In the genomic region with DNA sequence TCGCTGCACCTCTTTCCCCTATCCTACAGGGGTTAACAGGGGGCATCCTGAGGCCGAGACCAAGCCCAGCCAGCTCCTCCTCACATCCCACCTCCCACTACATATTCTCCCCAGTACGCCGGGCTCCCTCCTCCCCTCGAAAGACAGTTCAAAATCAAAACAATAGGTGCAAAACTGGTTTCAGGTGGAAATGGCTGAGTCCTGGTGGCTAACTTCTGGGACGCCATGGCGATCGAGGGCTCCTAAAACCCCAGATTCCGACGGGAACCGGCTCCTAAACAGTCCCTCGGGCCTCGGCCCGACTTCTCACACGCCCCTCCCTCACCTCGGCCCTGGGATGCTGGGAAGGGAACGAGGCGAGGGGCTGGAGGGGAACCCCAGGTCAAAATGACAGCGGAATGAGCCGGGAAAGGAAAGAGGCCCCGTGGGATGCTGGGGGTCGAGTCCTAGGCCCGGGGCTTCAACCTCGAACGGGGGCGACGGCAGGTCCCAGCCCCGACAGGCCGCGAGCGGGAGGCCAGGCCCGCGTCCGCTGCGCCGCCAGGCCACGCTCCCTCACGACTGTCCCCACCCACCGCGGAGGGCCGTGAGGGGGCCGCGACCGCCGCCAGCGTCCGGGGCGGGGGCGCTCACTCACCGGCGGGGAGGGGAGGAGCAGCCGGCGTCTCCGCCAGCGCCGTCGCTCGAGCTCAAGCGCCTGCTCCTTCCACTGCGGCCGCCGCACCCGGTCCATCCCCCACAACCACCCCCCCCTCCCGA, we compare ENCODE assay signal across 1 cellular context.
TF ChIP-seq lines count a peak whose summit lies in the region.

No MANE protein-coding gene starts in this region.

TF ChIP-seq in HepG2, 621 proteins besides CTCF, POLR2A, EP300 and RAD21 (continued from another document and continues in another):
- TF ChIP-seq, protein P1, sequence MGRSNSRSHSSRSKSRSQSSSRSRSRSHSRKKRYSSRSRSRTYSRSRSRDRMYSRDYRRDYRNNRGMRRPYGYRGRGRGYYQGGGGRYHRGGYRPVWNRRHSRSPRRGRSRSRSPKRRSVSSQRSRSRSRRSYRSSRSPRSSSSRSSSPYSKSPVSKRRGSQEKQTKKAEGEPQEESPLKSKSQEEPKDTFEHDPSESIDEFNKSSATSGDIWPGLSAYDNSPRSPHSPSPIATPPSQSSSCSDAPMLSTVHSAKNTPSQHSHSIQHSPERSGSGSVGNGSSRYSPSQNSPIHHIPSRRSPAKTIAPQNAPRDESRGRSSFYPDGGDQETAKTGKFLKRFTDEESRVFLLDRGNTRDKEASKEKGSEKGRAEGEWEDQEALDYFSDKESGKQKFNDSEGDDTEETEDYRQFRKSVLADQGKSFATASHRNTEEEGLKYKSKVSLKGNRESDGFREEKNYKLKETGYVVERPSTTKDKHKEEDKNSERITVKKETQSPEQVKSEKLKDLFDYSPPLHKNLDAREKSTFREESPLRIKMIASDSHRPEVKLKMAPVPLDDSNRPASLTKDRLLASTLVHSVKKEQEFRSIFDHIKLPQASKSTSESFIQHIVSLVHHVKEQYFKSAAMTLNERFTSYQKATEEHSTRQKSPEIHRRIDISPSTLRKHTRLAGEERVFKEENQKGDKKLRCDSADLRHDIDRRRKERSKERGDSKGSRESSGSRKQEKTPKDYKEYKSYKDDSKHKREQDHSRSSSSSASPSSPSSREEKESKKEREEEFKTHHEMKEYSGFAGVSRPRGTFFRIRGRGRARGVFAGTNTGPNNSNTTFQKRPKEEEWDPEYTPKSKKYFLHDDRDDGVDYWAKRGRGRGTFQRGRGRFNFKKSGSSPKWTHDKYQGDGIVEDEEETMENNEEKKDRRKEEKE (IDR thresholded peaks at IDR 0.05), result no peak
- TF ChIP-seq, protein P2, sequence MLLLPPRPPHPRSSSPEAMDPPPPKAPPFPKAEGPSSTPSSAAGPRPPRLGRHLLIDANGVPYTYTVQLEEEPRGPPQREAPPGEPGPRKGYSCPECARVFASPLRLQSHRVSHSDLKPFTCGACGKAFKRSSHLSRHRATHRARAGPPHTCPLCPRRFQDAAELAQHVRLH (CRISPR knock-in tag; IDR thresholded peaks at IDR 0.05; ENCODE audit: borderline replicate concordance, low read depth), result no peak
- TF ChIP-seq KAT2B (IDR thresholded peaks at IDR 0.05; ENCODE audit: borderline replicate concordance, low read depth, low read length) (no peak), BRCA1 (CRISPR knock-in tag; IDR thresholded peaks at IDR 0.05) (no peak), ZNF703 (CRISPR knock-in tag; IDR thresholded peaks at IDR 0.05; ENCODE audit: borderline replicate concordance) (no peak), RELA (CRISPR knock-in tag; IDR thresholded peaks at IDR 0.05) (no peak), ZNF891 (CRISPR knock-in tag; IDR thresholded peaks at IDR 0.05) (peak; percentile 91), SAFB2 (CRISPR knock-in tag; IDR thresholded peaks at IDR 0.05; ENCODE audit: borderline replicate concordance, low read depth) (no peak; the same call in 1 of the 2 replicates), ZC3H4 (CRISPR knock-in tag; IDR thresholded peaks at IDR 0.05; ENCODE audit: borderline replicate concordance) (no peak), KMT2B (CRISPR knock-in tag; IDR thresholded peaks at IDR 0.05) (0 out of 2 replicates have a peak, but pooled peaks have one; percentile 37), ZNF776 (CRISPR knock-in tag; IDR thresholded peaks at IDR 0.05) (peak; percentile 70; the same call in 1 of the 2 replicates), SALL1 (CRISPR knock-in tag; IDR thresholded peaks at IDR 0.05) (peak; percentile 23; the same call in 1 of the 2 replicates), ZNF354B (CRISPR knock-in tag; IDR thresholded peaks at IDR 0.05) (no peak), ZNF441 (CRISPR knock-in tag; IDR thresholded peaks at IDR 0.05; ENCODE audit: borderline replicate concordance) (no peak), ZNF768 (CRISPR knock-in tag; IDR thresholded peaks at IDR 0.05) (peak; percentile 45; the same call in 1 of the 2 replicates), SMARCE1 (IDR thresholded peaks at IDR 0.05; ENCODE audit: borderline replicate concordance) (no peak), RFXAP (CRISPR knock-in tag; IDR thresholded peaks at IDR 0.05; ENCODE audit: borderline replicate concordance) (no peak), ZNF329 (CRISPR knock-in tag; IDR thresholded peaks at IDR 0.05; ENCODE audit: low read depth) (0 out of 2 replicates have a peak, but pooled peaks have one; percentile 32), ZNF605 (CRISPR knock-in tag; IDR thresholded peaks at IDR 0.05) (peak; percentile 17; the same call in 1 of the 2 replicates), U2AF1 (optimal IDR thresholded peaks at IDR 0.05; ENCODE audit: low read depth, low read length) (peak; percentile 73), RBM39 (IDR thresholded peaks at IDR 0.05; ENCODE audit: low read depth, low read length, poor library complexity, severe bottlenecking) (no peak), ZNF180 (CRISPR knock-in tag; IDR thresholded peaks at IDR 0.05; ENCODE audit: borderline replicate concordance, low read depth) (no peak), ESRRA (CRISPR knock-in tag; IDR thresholded peaks at IDR 0.05; ENCODE audit: low read depth) (peak; percentile 56; the same call in 1 of the 2 replicates), ZNF33B (CRISPR knock-in tag; IDR thresholded peaks at IDR 0.05) (0 out of 2 replicates have a peak, but pooled peaks have one; percentile 31), JUND (CRISPR knock-in tag; IDR thresholded peaks at IDR 0.05) (no peak), SNRNP70 (IDR thresholded peaks at IDR 0.05; ENCODE audit: low read depth, low read length) (no peak), ZNF749 (CRISPR knock-in tag; IDR thresholded peaks at IDR 0.05; ENCODE audit: borderline replicate concordance) (peak; percentile 66; the same call in 1 of the 2 replicates), TARDBP (CRISPR knock-in tag; IDR thresholded peaks at IDR 0.05) (no peak)
- TF ChIP-seq, protein P3, sequence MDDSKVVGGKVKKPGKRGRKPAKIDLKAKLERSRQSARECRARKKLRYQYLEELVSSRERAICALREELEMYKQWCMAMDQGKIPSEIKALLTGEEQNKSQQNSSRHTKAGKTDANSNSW (CRISPR knock-in tag; IDR thresholded peaks at IDR 0.05; ENCODE audit: borderline replicate concordance), result no peak
- TF ChIP-seq, protein P4, sequence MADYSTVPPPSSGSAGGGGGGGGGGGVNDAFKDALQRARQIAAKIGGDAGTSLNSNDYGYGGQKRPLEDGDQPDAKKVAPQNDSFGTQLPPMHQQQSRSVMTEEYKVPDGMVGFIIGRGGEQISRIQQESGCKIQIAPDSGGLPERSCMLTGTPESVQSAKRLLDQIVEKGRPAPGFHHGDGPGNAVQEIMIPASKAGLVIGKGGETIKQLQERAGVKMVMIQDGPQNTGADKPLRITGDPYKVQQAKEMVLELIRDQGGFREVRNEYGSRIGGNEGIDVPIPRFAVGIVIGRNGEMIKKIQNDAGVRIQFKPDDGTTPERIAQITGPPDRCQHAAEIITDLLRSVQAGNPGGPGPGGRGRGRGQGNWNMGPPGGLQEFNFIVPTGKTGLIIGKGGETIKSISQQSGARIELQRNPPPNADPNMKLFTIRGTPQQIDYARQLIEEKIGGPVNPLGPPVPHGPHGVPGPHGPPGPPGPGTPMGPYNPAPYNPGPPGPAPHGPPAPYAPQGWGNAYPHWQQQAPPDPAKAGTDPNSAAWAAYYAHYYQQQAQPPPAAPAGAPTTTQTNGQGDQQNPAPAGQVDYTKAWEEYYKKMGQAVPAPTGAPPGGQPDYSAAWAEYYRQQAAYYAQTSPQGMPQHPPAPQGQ (CRISPR knock-in tag; IDR thresholded peaks at IDR 0.05; ENCODE audit: borderline replicate concordance), result no peak
- TF ChIP-seq, protein P5, sequence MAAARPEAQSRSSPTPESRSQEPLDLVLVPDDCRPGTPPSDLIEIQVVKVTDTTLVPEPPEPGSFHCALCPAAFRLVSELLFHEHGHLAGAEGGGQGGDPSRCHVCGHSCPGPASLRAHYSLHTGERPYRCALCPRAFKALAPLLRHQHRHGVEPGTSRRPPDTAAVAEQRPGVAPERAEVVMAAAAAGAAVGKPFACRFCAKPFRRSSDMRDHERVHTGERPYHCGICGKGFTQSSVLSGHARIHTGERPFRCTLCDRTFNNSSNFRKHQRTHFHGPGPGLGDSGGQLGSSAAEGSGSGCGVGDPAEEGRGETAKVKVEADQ (CRISPR knock-in tag; IDR thresholded peaks at IDR 0.05; ENCODE audit: borderline replicate concordance), result no peak
- TF ChIP-seq, protein P6, sequence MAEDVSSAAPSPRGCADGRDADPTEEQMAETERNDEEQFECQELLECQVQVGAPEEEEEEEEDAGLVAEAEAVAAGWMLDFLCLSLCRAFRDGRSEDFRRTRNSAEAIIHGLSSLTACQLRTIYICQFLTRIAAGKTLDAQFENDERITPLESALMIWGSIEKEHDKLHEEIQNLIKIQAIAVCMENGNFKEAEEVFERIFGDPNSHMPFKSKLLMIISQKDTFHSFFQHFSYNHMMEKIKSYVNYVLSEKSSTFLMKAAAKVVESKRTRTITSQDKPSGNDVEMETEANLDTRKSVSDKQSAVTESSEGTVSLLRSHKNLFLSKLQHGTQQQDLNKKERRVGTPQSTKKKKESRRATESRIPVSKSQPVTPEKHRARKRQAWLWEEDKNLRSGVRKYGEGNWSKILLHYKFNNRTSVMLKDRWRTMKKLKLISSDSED (CRISPR knock-in tag; IDR thresholded peaks at IDR 0.05), result no peak
- TF ChIP-seq, protein P7, sequence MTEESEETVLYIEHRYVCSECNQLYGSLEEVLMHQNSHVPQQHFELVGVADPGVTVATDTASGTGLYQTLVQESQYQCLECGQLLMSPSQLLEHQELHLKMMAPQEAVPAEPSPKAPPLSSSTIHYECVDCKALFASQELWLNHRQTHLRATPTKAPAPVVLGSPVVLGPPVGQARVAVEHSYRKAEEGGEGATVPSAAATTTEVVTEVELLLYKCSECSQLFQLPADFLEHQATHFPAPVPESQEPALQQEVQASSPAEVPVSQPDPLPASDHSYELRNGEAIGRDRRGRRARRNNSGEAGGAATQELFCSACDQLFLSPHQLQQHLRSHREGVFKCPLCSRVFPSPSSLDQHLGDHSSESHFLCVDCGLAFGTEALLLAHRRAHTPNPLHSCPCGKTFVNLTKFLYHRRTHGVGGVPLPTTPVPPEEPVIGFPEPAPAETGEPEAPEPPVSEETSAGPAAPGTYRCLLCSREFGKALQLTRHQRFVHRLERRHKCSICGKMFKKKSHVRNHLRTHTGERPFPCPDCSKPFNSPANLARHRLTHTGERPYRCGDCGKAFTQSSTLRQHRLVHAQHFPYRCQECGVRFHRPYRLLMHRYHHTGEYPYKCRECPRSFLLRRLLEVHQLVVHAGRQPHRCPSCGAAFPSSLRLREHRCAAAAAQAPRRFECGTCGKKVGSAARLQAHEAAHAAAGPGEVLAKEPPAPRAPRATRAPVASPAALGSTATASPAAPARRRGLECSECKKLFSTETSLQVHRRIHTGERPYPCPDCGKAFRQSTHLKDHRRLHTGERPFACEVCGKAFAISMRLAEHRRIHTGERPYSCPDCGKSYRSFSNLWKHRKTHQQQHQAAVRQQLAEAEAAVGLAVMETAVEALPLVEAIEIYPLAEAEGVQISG (CRISPR knock-in tag; IDR thresholded peaks at IDR 0.05), result 0 out of 2 replicates have a peak, but pooled peaks have one; percentile 25
- TF ChIP-seq, protein P8, sequence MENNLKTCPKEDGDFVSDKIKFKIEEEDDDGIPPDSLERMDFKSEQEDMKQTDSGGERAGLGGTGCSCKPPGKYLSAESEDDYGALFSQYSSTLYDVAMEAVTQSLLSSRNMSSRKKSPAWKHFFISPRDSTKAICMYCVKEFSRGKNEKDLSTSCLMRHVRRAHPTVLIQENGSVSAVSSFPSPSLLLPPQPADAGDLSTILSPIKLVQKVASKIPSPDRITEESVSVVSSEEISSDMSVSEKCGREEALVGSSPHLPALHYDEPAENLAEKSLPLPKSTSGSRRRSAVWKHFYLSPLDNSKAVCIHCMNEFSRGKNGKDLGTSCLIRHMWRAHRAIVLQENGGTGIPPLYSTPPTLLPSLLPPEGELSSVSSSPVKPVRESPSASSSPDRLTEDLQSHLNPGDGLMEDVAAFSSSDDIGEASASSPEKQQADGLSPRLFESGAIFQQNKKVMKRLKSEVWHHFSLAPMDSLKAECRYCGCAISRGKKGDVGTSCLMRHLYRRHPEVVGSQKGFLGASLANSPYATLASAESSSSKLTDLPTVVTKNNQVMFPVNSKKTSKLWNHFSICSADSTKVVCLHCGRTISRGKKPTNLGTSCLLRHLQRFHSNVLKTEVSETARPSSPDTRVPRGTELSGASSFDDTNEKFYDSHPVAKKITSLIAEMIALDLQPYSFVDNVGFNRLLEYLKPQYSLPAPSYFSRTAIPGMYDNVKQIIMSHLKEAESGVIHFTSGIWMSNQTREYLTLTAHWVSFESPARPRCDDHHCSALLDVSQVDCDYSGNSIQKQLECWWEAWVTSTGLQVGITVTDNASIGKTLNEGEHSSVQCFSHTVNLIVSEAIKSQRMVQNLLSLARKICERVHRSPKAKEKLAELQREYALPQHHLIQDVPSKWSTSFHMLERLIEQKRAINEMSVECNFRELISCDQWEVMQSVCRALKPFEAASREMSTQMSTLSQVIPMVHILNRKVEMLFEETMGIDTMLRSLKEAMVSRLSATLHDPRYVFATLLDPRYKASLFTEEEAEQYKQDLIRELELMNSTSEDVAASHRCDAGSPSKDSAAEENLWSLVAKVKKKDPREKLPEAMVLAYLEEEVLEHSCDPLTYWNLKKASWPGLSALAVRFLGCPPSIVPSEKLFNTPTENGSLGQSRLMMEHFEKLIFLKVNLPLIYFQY (CRISPR knock-in tag; IDR thresholded peaks at IDR 0.05; ENCODE audit: borderline replicate concordance), result no peak
- TF ChIP-seq, protein P9, sequence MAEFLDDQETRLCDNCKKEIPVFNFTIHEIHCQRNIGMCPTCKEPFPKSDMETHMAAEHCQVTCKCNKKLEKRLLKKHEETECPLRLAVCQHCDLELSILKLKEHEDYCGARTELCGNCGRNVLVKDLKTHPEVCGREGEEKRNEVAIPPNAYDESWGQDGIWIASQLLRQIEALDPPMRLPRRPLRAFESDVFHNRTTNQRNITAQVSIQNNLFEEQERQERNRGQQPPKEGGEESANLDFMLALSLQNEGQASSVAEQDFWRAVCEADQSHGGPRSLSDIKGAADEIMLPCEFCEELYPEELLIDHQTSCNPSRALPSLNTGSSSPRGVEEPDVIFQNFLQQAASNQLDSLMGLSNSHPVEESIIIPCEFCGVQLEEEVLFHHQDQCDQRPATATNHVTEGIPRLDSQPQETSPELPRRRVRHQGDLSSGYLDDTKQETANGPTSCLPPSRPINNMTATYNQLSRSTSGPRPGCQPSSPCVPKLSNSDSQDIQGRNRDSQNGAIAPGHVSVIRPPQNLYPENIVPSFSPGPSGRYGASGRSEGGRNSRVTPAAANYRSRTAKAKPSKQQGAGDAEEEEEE (CRISPR knock-in tag; IDR thresholded peaks at IDR 0.05; ENCODE audit: borderline replicate concordance), result no peak
- TF ChIP-seq, protein P10, sequence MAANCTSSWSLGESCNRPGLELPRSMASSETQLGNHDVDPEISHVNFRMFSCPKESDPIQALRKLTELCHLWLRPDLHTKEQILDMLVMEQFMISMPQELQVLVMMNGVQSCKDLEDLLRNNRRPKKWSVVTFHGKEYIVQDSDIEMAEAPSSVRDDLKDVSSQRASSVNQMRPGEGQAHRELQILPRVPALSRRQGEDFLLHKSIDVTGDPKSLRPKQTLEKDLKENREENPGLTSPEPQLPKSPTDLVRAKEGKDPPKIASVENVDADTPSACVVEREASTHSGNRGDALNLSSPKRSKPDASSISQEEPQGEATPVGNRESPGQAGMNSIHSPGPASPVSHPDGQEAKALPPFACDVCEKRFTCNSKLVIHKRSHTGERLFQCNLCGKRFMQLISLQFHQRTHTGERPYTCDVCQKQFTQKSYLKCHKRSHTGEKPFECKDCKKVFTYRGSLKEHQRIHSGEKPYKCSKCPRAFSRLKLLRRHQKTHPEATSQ (CRISPR knock-in tag; IDR thresholded peaks at IDR 0.05; ENCODE audit: borderline replicate concordance), result no peak
